Comparison of ENCODE assay signal across 35 cellular contexts in the genomic region with DNA sequence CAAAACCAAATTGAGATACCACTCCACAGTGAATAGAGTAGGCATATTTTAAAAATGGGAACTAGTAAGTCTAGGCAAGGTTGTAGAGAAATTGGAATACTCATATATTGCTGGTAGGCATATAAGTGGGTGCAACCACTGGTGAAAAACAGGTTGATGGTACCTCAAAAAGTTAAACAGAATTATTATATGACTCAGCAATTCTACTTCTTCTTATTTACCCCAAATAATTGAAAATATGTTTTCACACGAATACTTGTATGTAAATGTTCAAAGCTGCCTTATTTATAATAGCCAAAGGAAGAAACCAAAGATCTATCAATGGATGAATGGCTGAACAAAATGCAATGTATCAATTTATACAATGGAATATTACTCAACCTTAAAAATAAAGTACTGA.
"Had no signal": no experiment of that assay in that cellular context is flagged by ENCODE, and none has a peak within 500 bp of the region (broad histone marks: within the 10 kb centered on the region; RNA-seq: fewer than 3 reads in every experiment).

No MANE protein-coding gene starts in this region.

- H3K36me3 ChIP-seq: MG63 had no signal

- H3K9me3 ChIP-seq: MG63 had no signal

- H3K27me3 ChIP-seq: MG63 had no signal

- H3K4me3 ChIP-seq: MG63 had no signal

- DNase-seq: Kasumi-1, MG63, MM.1S, MV-4-11, NCI-H1048, NCI-H1092, NCI-H1092 treated with DMSO at 0.1 percent for 48 hours, NCI-H1105, NCI-H1105 treated with DMSO at 0.1 percent for 48 hours, NCI-H1417, NCI-H1417 treated with DMSO at 0.1 percent for 48 hours, NCI-H1436, NCI-H1436 treated with DMSO at 0.1 percent for 48 hours, NCI-H146, NCI-H1694, NCI-H1694 treated with DMSO at 0.1 percent for 48 hours, NCI-H187, NCI-H187 treated with DMSO at 0.1 percent for 48 hours, NCI-H1930, NCI-H2029, NCI-H2029 treated with DMSO at 0.1 percent for 48 hours, NCI-H2081, NCI-H2081 treated with DMSO at 0.1 percent for 48 hours, NCI-H2107, NCI-H2171, NCI-H2171 treated with DMSO at 0.1 percent for 48 hours, NCI-H2227 treated with DMSO at 0.1 percent for 48 hours, NCI-H226, NCI-H345, NCI-H446, NCI-H446 treated with DMSO at 0.1 percent for 48 hours, NCI-H510A treated with DMSO at 0.1 percent for 48 hours, NCI-H524, NCI-H524 treated with DMSO at 0.1 percent for 48 hours, NCI-H526 had no signal
